In genomic region chr2:68751397-68752339, GRCh38 we compare ENCODE assay signal across 8 cellular contexts. TPM values are rescaled to one million over a fixed set of nuclear protein-coding genes. Genes with fewer than 3 reads are reported as not detected.
A peak's percentile ranks its signal among the peaks of the same experiment; 100 is the strongest.
DNase-seq lines count a peak whose midpoint lies in the region; ATAC-seq and TF ChIP-seq lines count a peak whose summit lies in the region.

No MANE protein-coding gene starts in this region.

- DNase-seq in AG04449 (ENCODE audit: low read depth, low spot score) (peak; percentile 31), NCI-H2227 (lab: John Stamatoyannopoulos, UW; ENCODE audit: unreplicated experiment) (peak; percentile 93), activated B cell treated with CpG ODN at 0.5 μM for 24 hours (peak; percentile 79), caudate nucleus (lab: John Stamatoyannopoulos, UW) (peak in 58 of 61 donors; percentile 7 to 91 (median 66)), left colon (peak; percentile 84 to 96)
- peak; percentile 91 for DNase-seq in stimulated activated CD4-positive, alpha-beta T cell treated with anti-CD3 and anti-CD28 coated beads, Interleukin-4, amount 100 ng/mL, for 1 hour

- peak overlapping the region; percentile 62 for H3K4me3 Mint-ChIP-seq in activated B cell treated with CpG ODN at 0.5 μM for 24 hours

- TF ChIP-seq CTCF in AG04449 (IDR thresholded peaks at IDR 0.05; ENCODE audit: insufficient read depth, low read length, missing control alignments) (peak; percentile 94), activated B cell treated with CpG ODN at 0.5 μM for 24 hours (IDR thresholded peaks at IDR 0.05) (peak; percentile 67)

- no peak overlapping the region for H3K27ac ChIP-seq in caudate nucleus (ENCODE audit: low read depth, low read length)

- intact Hi-C loops in activated B cell treated with CpG ODN at 0.5 μM for 24 hours (cut with micrococcal nuclease) (loop anchor here (1.0 kb wide), 11 partner anchors 11 to 288 kb away; no protein-coding TSS in a partner anchor), left colon (cut with DNase I, micrococcal nuclease) (loop anchor here in 1 of 2 donors (5.0 kb wide), 1 partner anchor 156 kb away; no protein-coding TSS in a partner anchor)

- H3K9me3 Mint-ChIP-seq in activated B cell treated with CpG ODN at 0.5 μM for 24 hours, result peaks cover 2% of the 10 kb centered on the region

- H3K27ac Mint-ChIP-seq in activated B cell treated with CpG ODN at 0.5 μM for 24 hours, result peak overlapping the region; percentile 92

- H3K36me3 Mint-ChIP-seq in activated B cell treated with CpG ODN at 0.5 μM for 24 hours (ENCODE audit: low read depth), result peaks cover 51% of the 10 kb centered on the region

- H3K4me3 ChIP-seq in AG04449 (ENCODE audit: low read depth, low read length), result no peak overlapping the region

- ATAC-seq in GM18861 (IDR thresholded peaks at IDR 0.05; ENCODE audit: unreplicated experiment) (peak; percentile 84), HG03139 (IDR thresholded peaks at IDR 0.05; ENCODE audit: unreplicated experiment) (peak; percentile 96), activated B cell treated with CpG ODN at 0.5 μM for 24 hours (ENCODE audit: low read depth) (peak; percentile 92), left colon (peak; percentile 96)

- H3K27me3 Mint-ChIP-seq in activated B cell treated with CpG ODN at 0.5 μM for 24 hours, result no peaks in the 10 kb centered on the region

- POLR2A ChIA-PET in AG04449 (lab: Yijun Ruan, JAX), result no interaction called here
- POLR2A ChIA-PET in activated B cell treated with CpG ODN at 0.5 μM for 24 hours (lab: Charles Lee), result interaction anchor here (0.8 to 7.9 kb wide), 31 partner anchors 11 to 174 kb away, joined by 3 to 165 read pairs (median 6); partner anchors contain the start of gene ARHGAP25

- H3K4me1 Mint-ChIP-seq in activated B cell treated with CpG ODN at 0.5 μM for 24 hours, result peaks cover 83% of the 10 kb centered on the region

- CTCF ChIA-PET in AG04449 (lab: Yijun Ruan, JAX), result interaction anchor here (0.7 to 7.2 kb wide), 50 partner anchors 8 to 293 kb away, joined by 3 to 151 read pairs (median 6); partner anchors contain the start of genes APLF, ARHGAP25, FBXO48 and GKN2
- CTCF ChIA-PET in activated B cell treated with CpG ODN at 0.5 μM for 24 hours (lab: Charles Lee), result interaction anchor here (0.6 to 6.2 kb wide), 48 partner anchors 8 to 288 kb away, joined by 3 to 84 read pairs (median 7); partner anchors contain the start of genes APLF, ARHGAP25 and FBXO48

RNA-seq across cellular contexts. Expression of gene ARHGAP25, which starts 17.1 kb away (rescaled TPM):
- total RNA-seq in activated B cell treated with CpG ODN at 0.5 μM for 24 hours, result 324 and 336 TPM in 2 replicates
- total RNA-seq in left colon, result 1 to 10 TPM; 3.7 to 7.0 TPM

Comparison
In these comparisons a context has a peak if more than half of its experiments do, and no peak if none do; other contexts are left out.
1. DNase-seq: peak in every context shown above with its lines; median percentile 93 in NCI-H2227; 91 in stimulated activated CD4-positive, alpha-beta T cell treated with anti-CD3 and anti-CD28 coated beads, Interleukin-4, amount 100 ng/mL, for 1 hour; 90 in left colon; 79 in activated B cell treated with CpG ODN at 0.5 μM for 24 hours; 66 in caudate nucleus; 31 in AG04449.
2. RNA of gene ARHGAP25, which starts 17.1 kb away (total RNA-seq): 324 to 336 TPM in activated B cell treated with CpG ODN at 0.5 μM for 24 hours; 3.7 to 7.0 TPM in left colon; every median in the first group is over 10 times any median in the second.
3. Peak in every context shown above with its lines, with median percentiles within 50 percentile points of each other: ATAC-seq.